In genomic region chr5:68359699-68360098, GRCh38 we compare ENCODE assay signal across 24 cellular contexts.
"Had no signal": no experiment of that assay in that cellular context is flagged by ENCODE, and none has a peak within 500 bp of the region (broad histone marks: within the 10 kb centered on the region; RNA-seq: fewer than 3 reads in every experiment).

No MANE protein-coding gene starts in this region.

- H3K9me3 ChIP-seq: right lobe of liver, thyroid gland, vagina had no signal

- H3K36me3 ChIP-seq: esophagus squamous epithelium, pancreas, right lobe of liver, stomach, thyroid gland, vagina had no signal

- H3K27me3 ChIP-seq: esophagus squamous epithelium, pancreas, right lobe of liver, stomach, thyroid gland, vagina had no signal

- H3K4me3 ChIP-seq: esophagus squamous epithelium, pancreas, right lobe of liver, stomach, thyroid gland, vagina had no signal

- H3K27ac ChIP-seq: esophagus squamous epithelium, pancreas, right lobe of liver, stomach, thyroid gland, vagina had no signal

- DNase-seq: cortex of kidney; effector memory CD8-positive, alpha-beta T cell; erythroblast; esophagus squamous epithelium; hypothalamus; immature natural killer cell; islet precursor cell; kidney glomerular epithelial cell; mesendoderm; midbrain; naive thymus-derived CD8-positive, alpha-beta T cell; nephron progenitor cell; occipital lobe; pancreas; right lobe of liver; stimulated activated CD4-positive, alpha-beta T cell treated with anti-CD3 and anti-CD28 coated beads, Interleukin-2, amount 100 ng/mL, for 24 hours; stimulated activated CD4-positive, alpha-beta T cell treated with anti-CD3 and anti-CD28 coated beads, Interleukin-4, amount 100 ng/mL, for 24 hours; stimulated activated naive CD4-positive, alpha-beta T cell treated with Interleukin-2 at 50 U/mL for 16 hours; stomach; thyroid gland; trophoblast cell had no signal

- FAIRE-seq: endometrium, frontal cortex, pancreas had no signal

- H3K4me1 ChIP-seq: pancreas, right lobe of liver, stomach, vagina had no signal
